8 cellular contexts compared by ENCODE assay signal in genomic region chr1:208203127-208203847, GRCh38. TPM values are rescaled to one million over a fixed set of nuclear protein-coding genes. Genes with fewer than 3 reads are reported as not detected.
DNase-seq lines count a peak whose midpoint lies in the region; ATAC-seq, FAIRE-seq and TF ChIP-seq lines count a peak whose summit lies in the region.

No MANE protein-coding gene starts in this region.

- H3F3A ChIP-seq in SK-N-SH (replicated peaks; ENCODE audit: insufficient read depth), result peaks cover 44% of the 10 kb centered on the region

- intact Hi-C loops in vagina (cut with DNase I), result no loop called here

- H3K4me3 Mint-ChIP-seq in brain, result peak overlapping the region in 3 of 5 experiments; percentile 12 to 69 (median 56)

- 64% methylated on average over 9 of the region's 13 CpGs for WGBS in SK-N-SH (ENCODE audit: low lambda C conversion rate)

- no peaks in the 10 kb centered on the region for H3K9me2 ChIP-seq in SK-N-SH

- H3K27me3 Mint-ChIP-seq in brain, result peaks cover 3% of the 10 kb centered on the region

- CTCF ChIA-PET in SK-N-SH (lab: Yijun Ruan, JAX), result interaction anchor here (0.6 to 1.0 kb wide), 2 partner anchors 24 to 1308 kb away, joined by 3 read pairs; no protein-coding TSS in a partner anchor

- H3K27ac ChIP-seq in SK-N-SH (ENCODE audit: low read depth in 2 of 2, low read length in 1 of 2) (peak overlapping the region in 1 of 2 experiments; percentile 89; a peak in 2 of 4 replicates), vagina (peak overlapping the region; percentile 67)

- H3K79me2 ChIP-seq in SK-N-SH (ENCODE audit: insufficient read depth), result peaks cover 82% of the 10 kb centered on the region

- no peak for TF ChIP-seq POLR2A in vagina (IDR thresholded peaks at IDR 0.05)

- H3K27ac Mint-ChIP-seq in brain, result peak overlapping the region in 3 of 5 experiments; percentile 52 to 92 (median 72)

- peaks cover 10 to 29% of the 10 kb centered on the region in 2 experiments for H3K36me3 ChIP-seq in SK-N-SH (replicated peaks in 1 of 2; ENCODE audit: control insufficient read depth in 1 of 2, insufficient read depth in 2 of 2, low read length in 1 of 2)
- peaks cover 0 to 2% of the 10 kb centered on the region in 2 donors for H3K36me3 ChIP-seq in vagina

- peak overlapping the region; percentile 47; the same call in 1 of the 2 replicates for H3K9ac ChIP-seq in SK-N-SH

- ATAC-seq in SK-N-SH treated with all-trans-retinoic acid at 6 μM for 48 hours (no peak), GM19328 (IDR thresholded peaks at IDR 0.05; ENCODE audit: unreplicated experiment) (no peak)

- H3K4me3 ChIP-seq in SK-N-SH (ENCODE audit: low read depth in 2 of 2, low read length in 1 of 2) (no peak overlapping the region), vagina (no peak overlapping the region)

- peak overlapping the region; percentile 61 for H3K4me2 ChIP-seq in SK-N-SH

- H2AFZ ChIP-seq in SK-N-SH (ENCODE audit: low read depth), result no peak overlapping the region

- H3K9me3 ChIP-seq in SK-N-SH (no peaks in the 10 kb centered on the region), vagina (no peaks in the 10 kb centered on the region)

- DNase-seq in SK-N-SH (no peak), lung microvascular endothelial cell (ENCODE audit: low read depth in 2 of 2) (peak; percentile 82 to 93), vagina (ENCODE audit: extremely low spot score in 2 of 2) (no peak), frontal cortex (ENCODE audit: low spot score in 2 of 2) (no peak), GM13976 (ENCODE audit: low spot score) (no peak)

- peaks cover 32% of the 10 kb centered on the region for H3K36me3 Mint-ChIP-seq in brain

- POLR2A ChIA-PET in SK-N-SH (lab: Yijun Ruan, JAX), result no interaction called here

- TF ChIP-seq CTCF in SK-N-SH (IDR thresholded peaks at IDR 0.05) (no peak), brain (conservative IDR thresholded peaks at IDR 0.05) (no peak), vagina (IDR thresholded peaks at IDR 0.05) (no peak), GM13976 (IDR thresholded peaks at IDR 0.05; ENCODE audit: borderline replicate concordance, control extremely low read depth, extremely low read depth, insufficient read depth, missing control alignments) (no peak)

- in situ Hi-C loops in GM13976 (cut with MboI; ENCODE audit: low sequenced_read_pairs, unreplicated experiment), result no loop called here

- no peak for TF ChIP-seq EP300 in SK-N-SH (IDR thresholded peaks at IDR 0.05; ENCODE audit: borderline replicate concordance in 1 of 2, low read depth in 1 of 2, low read length in 1 of 2)

- peaks cover 24 to 40% of the 10 kb centered on the region in 2 experiments for H3K4me1 ChIP-seq in SK-N-SH (ENCODE audit: control insufficient read depth in 1 of 2, insufficient read depth in 2 of 2, low read depth in 1 of 2, low read length in 1 of 2)
- peaks cover 70% of the 10 kb centered on the region for H3K4me1 ChIP-seq in vagina

- H3K9me3 Mint-ChIP-seq in brain, result no peaks in the 10 kb centered on the region

- peaks cover 25% of the 10 kb centered on the region for H3K4me1 Mint-ChIP-seq in brain

- TF ChIP-seq RAD21 in SK-N-SH (IDR thresholded peaks at IDR 0.05; ENCODE audit: low read length), result no peak

- no peak for FAIRE-seq in frontal cortex (lab: Jason Lieb, UNC)

- no peaks in the 10 kb centered on the region for H4K20me1 ChIP-seq in SK-N-SH (ENCODE audit: insufficient read depth)

- H3K27me3 ChIP-seq in SK-N-SH (ENCODE audit: insufficient read depth), result no peaks in the 10 kb centered on the region
- no peaks in the 10 kb centered on the region for H3K27me3 ChIP-seq in vagina

TF ChIP-seq in SK-N-SH, 30 proteins besides CTCF, POLR2A, EP300 and RAD21 (continues in another document):
- TF ChIP-seq RFX5 (IDR thresholded peaks at IDR 0.05; ENCODE audit: low read length), result no peak
- no peak for TF ChIP-seq USF1 (IDR thresholded peaks at IDR 0.05; ENCODE audit: borderline replicate concordance, low read depth)
- TF ChIP-seq USF2 (IDR thresholded peaks at IDR 0.05; ENCODE audit: borderline replicate concordance, low read depth, low read length), result no peak
- peak; percentile 22; the same call in 1 of the 2 replicates for TF ChIP-seq FOSL2 (IDR thresholded peaks at IDR 0.05; ENCODE audit: borderline replicate concordance, low read depth)
- TF ChIP-seq EZH2phosphoT487 (IDR thresholded peaks at IDR 0.05; ENCODE audit: borderline replicate concordance, low read depth), result no peak
- TF ChIP-seq SMC3 (IDR thresholded peaks at IDR 0.05; ENCODE audit: low read depth, low read length), result no peak
- TF ChIP-seq RXRA (IDR thresholded peaks at IDR 0.05; ENCODE audit: borderline replicate concordance, low read depth), result 0 out of 2 replicates have a peak, but pooled peaks have one; percentile 33
- peak; percentile 22; the same call in 1 of the 2 replicates for TF ChIP-seq TCF12 (IDR thresholded peaks at IDR 0.05)
- 0 out of 2 replicates have a peak, but pooled peaks have one; percentile 24 for TF ChIP-seq MAX (IDR thresholded peaks at IDR 0.05; ENCODE audit: low read depth)
- TF ChIP-seq GATA2 (CRISPR knock-in tag; IDR thresholded peaks at IDR 0.05), result no peak

TF ChIP-seq in SK-N-SH treated with all-trans-retinoic acid at 6 μM for 48 hours, 23 proteins besides CTCF, POLR2A, EP300 and RAD21:
- no peak for TF ChIP-seq ISL1 (CRISPR knock-in tag; IDR thresholded peaks at IDR 0.05)
- TF ChIP-seq ZC3H10 (CRISPR knock-in tag; IDR thresholded peaks at IDR 0.05), result no peak
- no peak for TF ChIP-seq ZNF8 (CRISPR knock-in tag; IDR thresholded peaks at IDR 0.05)
- no peak for TF ChIP-seq PPARA (CRISPR knock-in tag; IDR thresholded peaks at IDR 0.05; ENCODE audit: borderline replicate concordance)
- no peak for TF ChIP-seq RARB (CRISPR knock-in tag; IDR thresholded peaks at IDR 0.05)
- no peak for TF ChIP-seq GLIS3 (CRISPR knock-in tag; IDR thresholded peaks at IDR 0.05)
- no peak for TF ChIP-seq POU6F1 (CRISPR knock-in tag; IDR thresholded peaks at IDR 0.05; ENCODE audit: borderline replicate concordance, low read depth)
- TF ChIP-seq, protein P1, sequence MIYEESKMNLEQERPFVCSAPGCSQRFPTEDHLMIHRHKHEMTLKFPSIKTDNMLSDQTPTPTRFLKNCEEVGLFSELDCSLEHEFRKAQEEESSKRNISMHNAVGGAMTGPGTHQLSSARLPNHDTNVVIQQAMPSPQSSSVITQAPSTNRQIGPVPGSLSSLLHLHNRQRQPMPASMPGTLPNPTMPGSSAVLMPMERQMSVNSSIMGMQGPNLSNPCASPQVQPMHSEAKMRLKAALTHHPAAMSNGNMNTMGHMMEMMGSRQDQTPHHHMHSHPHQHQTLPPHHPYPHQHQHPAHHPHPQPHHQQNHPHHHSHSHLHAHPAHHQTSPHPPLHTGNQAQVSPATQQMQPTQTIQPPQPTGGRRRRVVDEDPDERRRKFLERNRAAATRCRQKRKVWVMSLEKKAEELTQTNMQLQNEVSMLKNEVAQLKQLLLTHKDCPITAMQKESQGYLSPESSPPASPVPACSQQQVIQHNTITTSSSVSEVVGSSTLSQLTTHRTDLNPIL (CRISPR knock-in tag; IDR thresholded peaks at IDR 0.05; ENCODE audit: low read depth), result no peak
- no peak for TF ChIP-seq ZFP3 (CRISPR knock-in tag; IDR thresholded peaks at IDR 0.05)
- no peak for TF ChIP-seq OSR1 (CRISPR knock-in tag; IDR thresholded peaks at IDR 0.05)
- no peak for TF ChIP-seq ZNF70 (CRISPR knock-in tag; IDR thresholded peaks at IDR 0.05)
- TF ChIP-seq ARNTL (CRISPR knock-in tag; IDR thresholded peaks at IDR 0.05; ENCODE audit: borderline replicate concordance, low read depth), result no peak
- TF ChIP-seq ESRRG (CRISPR knock-in tag; IDR thresholded peaks at IDR 0.05), result no peak

RNA-seq across cellular contexts. Expression of gene PLXNA2, which starts 40.9 kb away (rescaled TPM):
- 7.3 and 8.5 TPM in 2 replicates for polyA plus RNA-seq in SK-N-SH (2012; rRNA removed)
- 3.9 and 6.2 TPM in 2 replicates for polyA plus RNA-seq in SK-N-SH (2012; cell fraction: cytosol; rRNA removed)
- 31.0 and 36.0 TPM in 2 replicates for polyA plus RNA-seq in SK-N-SH (2012; cell fraction: nucleus; rRNA removed)
- polyA plus RNA-seq in brain (ENCODE audit: insufficient read depth, low read depth, low replicate concordance), result 5.7 TPM
- total RNA-seq in lung microvascular endothelial cell, result 42.7 and 46.4 TPM in 2 replicates
- total RNA-seq in vagina, result 38.3 TPM
- total RNA-seq in frontal cortex, result 37.9 TPM

Comparison
In these comparisons a context has a peak if more than half of its experiments do, and no peak if none do; other contexts are left out.
1. DNase-seq: peak in lung microvascular endothelial cell (2 of 2); none in SK-N-SH (single experiment), vagina (0 of 2), frontal cortex (0 of 2) and GM13976 (single experiment).